In genomic region chr18:13137041-13137938, GRCh38 we compare ENCODE assay signal across 8 cellular contexts.
DNase-seq lines count a peak whose midpoint lies in the region; ATAC-seq and TF ChIP-seq lines count a peak whose summit lies in the region.

No MANE protein-coding gene starts in this region.

- no peaks in the 10 kb centered on the region for H3K27me3 Mint-ChIP-seq in memory B cell

- peak overlapping the region; percentile 97 for H3K27ac Mint-ChIP-seq in memory B cell

- H3K4me1 Mint-ChIP-seq in memory B cell: peaks cover 14% of the 10 kb centered on the region

- no peaks in the 10 kb centered on the region for H3K9me3 ChIP-seq in thoracic aorta

- DNase-seq in NCI-H2196 (lab: John Stamatoyannopoulos, UW; ENCODE audit: unreplicated experiment) (peak; percentile 44), NCI-H2196 treated with DMSO at 0.1 percent for 48 hours (lab: John Stamatoyannopoulos, UW; ENCODE audit: unreplicated experiment) (no peak), memory B cell (ENCODE audit: low spot score in 2 of 2) (peak; percentile 35 to 55), thoracic aorta (ENCODE audit: low spot score) (no peak)
- peak; percentile 33 for DNase-seq in effector CD8-positive, alpha-beta T cell (lab: John Stamatoyannopoulos, UW)

- no peaks in the 10 kb centered on the region for H3K9me3 Mint-ChIP-seq in memory B cell

- H3K36me3 Mint-ChIP-seq in memory B cell: no peaks in the 10 kb centered on the region

- peak overlapping the region; percentile 83 for H3K4me3 ChIP-seq in thoracic aorta

- H3K27ac ChIP-seq in thoracic aorta: no peak overlapping the region

- H3K27me3 ChIP-seq in thoracic aorta (replicated peaks; ENCODE audit: insufficient read depth): no peaks in the 10 kb centered on the region

- no peaks in the 10 kb centered on the region for H3K36me3 ChIP-seq in thoracic aorta

- ATAC-seq in HG03460 (IDR thresholded peaks at IDR 0.05; ENCODE audit: unreplicated experiment) (peak; percentile 36), memory B cell (ENCODE audit: low read depth) (peak; percentile 50), thoracic aorta (ENCODE audit: insufficient number of reproducible peaks, low FRiP score, low read depth) (no peak), HG03045 (IDR thresholded peaks at IDR 0.05; ENCODE audit: unreplicated experiment) (no peak)
- ATAC-seq in activated CD4-positive, CD25-positive, alpha-beta regulatory T cell treated with anti-CD3 and anti-CD28 coated beads, Interleukin-2, amount 50 U/mL, for 24 hours: peak; percentile 25 to 29

- no peak for TF ChIP-seq CTCF in thoracic aorta (IDR thresholded peaks at IDR 0.05)

- peak overlapping the region; percentile 99 for H3K4me3 Mint-ChIP-seq in memory B cell

- H3K4me1 ChIP-seq in thoracic aorta (ENCODE audit: control insufficient read depth in 1 of 2, low read depth in 2 of 2): peaks cover 2 to 7% of the 10 kb centered on the region in 2 donors

Comparison
In these comparisons a context has a peak if more than half of its experiments do, and no peak if none do; other contexts are left out.
1. DNase-seq: peak in NCI-H2196 (single experiment), effector CD8-positive, alpha-beta T cell (single experiment) and memory B cell (2 of 2); none in NCI-H2196 treated with DMSO at 0.1 percent for 48 hours (single experiment) and thoracic aorta (single experiment).
2. ATAC-seq: peak in HG03460 (single experiment), activated CD4-positive, CD25-positive, alpha-beta regulatory T cell treated with anti-CD3 and anti-CD28 coated beads, Interleukin-2, amount 50 U/mL, for 24 hours (2 of 2) and memory B cell (single experiment); none in thoracic aorta (single experiment) and HG03045 (single experiment).